Comparison of ENCODE assay signal across 17 cellular contexts in the genomic region with DNA sequence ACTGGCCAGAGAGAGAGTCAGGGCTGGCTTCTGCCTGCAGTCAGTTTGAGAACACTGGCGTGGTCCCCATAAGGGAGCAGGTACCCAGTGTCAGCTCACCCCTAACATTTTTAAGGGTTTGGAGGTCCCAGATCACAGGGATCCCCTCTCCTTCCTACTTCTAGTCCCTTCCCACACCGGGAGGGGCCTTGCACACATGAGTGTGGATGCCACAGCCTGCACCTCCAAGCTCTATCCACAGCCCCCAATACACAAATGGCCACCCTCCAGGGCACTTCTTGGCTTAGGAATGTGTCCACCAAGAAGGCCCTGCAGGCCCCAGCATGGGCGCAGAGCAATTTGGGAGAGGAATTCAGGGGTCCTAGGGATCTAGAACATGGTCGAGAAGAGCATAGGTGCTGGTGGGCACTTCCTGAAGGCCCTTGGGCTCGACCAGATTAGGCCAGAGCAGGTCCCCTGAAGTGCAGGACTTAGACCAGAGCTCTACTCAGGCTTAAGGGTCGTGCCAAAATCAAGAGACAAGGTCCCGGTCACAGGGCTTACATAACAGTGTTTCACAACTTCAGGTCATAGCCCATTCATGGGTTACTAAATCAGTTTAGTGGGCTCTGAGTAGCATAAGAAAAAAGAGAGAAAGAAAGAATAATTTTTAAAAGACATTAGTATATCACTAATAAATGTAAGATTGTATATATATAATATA. TPM values are rescaled to one million over a fixed set of nuclear protein-coding genes. Genes with fewer than 3 reads are reported as not detected.
DNase-seq lines count a peak whose midpoint lies in the region; ATAC-seq and TF ChIP-seq lines count a peak whose summit lies in the region.
"Had no signal": no experiment of that assay in that cellular context is flagged by ENCODE, and none has a peak within 500 bp of the region (broad histone marks: within the 10 kb centered on the region; RNA-seq: fewer than 3 reads in every experiment).

No MANE protein-coding gene starts in this region.

- DNase-seq in activated T-cell treated with anti-CD3 and anti-CD28 coated beads, Interleukin-2, amount 50 U/mL, for 1 hour = peak; percentile 41
- no peak for DNase-seq in activated T-cell treated with anti-CD3 and anti-CD28 coated beads, Interleukin-2, amount 50 U/mL, for 4 hours
- DNase-seq in GM23338 (ENCODE audit: low spot score) (no peak), NCI-H345 (lab: John Stamatoyannopoulos, UW) (no peak), nephron progenitor cell (no peak)
- DNase-seq in activated naive CD8-positive, alpha-beta T cell treated with anti-CD3 and anti-CD28 coated beads for 36 hours = no peak
- DNase-seq in naive thymus-derived CD8-positive, alpha-beta T cell = no peak
- no peak for DNase-seq in stimulated activated CD8-positive, alpha-beta memory T cell treated with anti-CD3 and anti-CD28 coated beads, Interleukin-4, amount 100 ng/mL, for 48 hours
- DNase-seq: NCI-H1930, NCI-H748 treated with DMSO at 0.1 percent for 48 hours, T1000 had no signal

- POLR2A ChIA-PET in naive thymus-derived CD8-positive, alpha-beta T cell (lab: Charles Lee) = interaction anchor here (0.6 to 5.1 kb wide), 6 partner anchors 13 to 98 kb away, joined by 3 to 30 read pairs (median 4); a partner anchor contains a TSS

- H3K79me2 ChIP-seq in GM23338 (replicated peaks; ENCODE audit: insufficient read depth) = no peaks in the 10 kb centered on the region
- H3K79me2 ChIP-seq: parathyroid adenoma had no signal

- peaks cover 30% of the 10 kb centered on the region for H3K36me3 Mint-ChIP-seq in activated T-cell treated with anti-CD3 and anti-CD28 coated beads, Interleukin-2, amount 50 U/mL, for 4 hours (ENCODE audit: insufficient read depth)
- H3K36me3 Mint-ChIP-seq in GM23338 (ENCODE audit: low read depth) = peaks cover 58% of the 10 kb centered on the region
- peaks cover 59% of the 10 kb centered on the region for H3K36me3 Mint-ChIP-seq in activated naive CD8-positive, alpha-beta T cell treated with anti-CD3 and anti-CD28 coated beads for 36 hours
- H3K36me3 Mint-ChIP-seq in naive thymus-derived CD8-positive, alpha-beta T cell = peaks cover 13 to 48% (median 19%) of the 10 kb centered on the region in 3 donors
- peaks cover 29% of the 10 kb centered on the region for H3K36me3 Mint-ChIP-seq in nephron progenitor cell (ENCODE audit: low read depth)

- no peaks in the 10 kb centered on the region for H3K27me3 ChIP-seq in GM23338 (ENCODE audit: insufficient read depth)
- H3K27me3 ChIP-seq: suprapubic skin had no signal

- no peaks in the 10 kb centered on the region; the same call in 1 of the 2 replicates for H4K20me1 ChIP-seq in GM23338 (replicated peaks; ENCODE audit: insufficient read depth)

- no peaks in the 10 kb centered on the region for H3F3A ChIP-seq in GM23338 (replicated peaks; ENCODE audit: low read depth)

- H2AFZ ChIP-seq in GM23338 = no peak overlapping the region
- H2AFZ ChIP-seq: parathyroid adenoma had no signal

- no peak overlapping the region for H3K4me2 ChIP-seq in GM23338

- no peaks in the 10 kb centered on the region for H3K27me3 Mint-ChIP-seq in activated T-cell treated with anti-CD3 and anti-CD28 coated beads, Interleukin-2, amount 50 U/mL, for 4 hours (ENCODE audit: low read depth)
- H3K27me3 Mint-ChIP-seq in GM23338 (ENCODE audit: insufficient read depth, low read depth, poor library complexity) (peaks cover 6% of the 10 kb centered on the region), nephron progenitor cell (ENCODE audit: low read depth, poor library complexity) (peaks cover 4% of the 10 kb centered on the region)
- no peaks in the 10 kb centered on the region for H3K27me3 Mint-ChIP-seq in activated naive CD8-positive, alpha-beta T cell treated with anti-CD3 and anti-CD28 coated beads for 36 hours
- no peaks in the 10 kb centered on the region for H3K27me3 Mint-ChIP-seq in naive thymus-derived CD8-positive, alpha-beta T cell
- H3K27me3 Mint-ChIP-seq: dendritic cell treated with granulocyte-macrophage colony-stimulating factor and Interleukin-4, amounts not matched to agents 40 ng/mL and 50 ng/mL, for 4 days had no signal

- H3K27ac Mint-ChIP-seq in GM23338 (no peak overlapping the region), nephron progenitor cell (no peak overlapping the region)
- H3K27ac Mint-ChIP-seq in activated naive CD8-positive, alpha-beta T cell treated with anti-CD3 and anti-CD28 coated beads for 36 hours = peak overlapping the region; percentile 64
- H3K27ac Mint-ChIP-seq in naive thymus-derived CD8-positive, alpha-beta T cell = peak overlapping the region in 9 of 10 donors; percentile 43 to 90 (median 84)
- H3K27ac Mint-ChIP-seq: dendritic cell treated with granulocyte-macrophage colony-stimulating factor and Interleukin-4, amounts not matched to agents 40 ng/mL and 50 ng/mL, for 4 days had no signal

- no peak for TF ChIP-seq CTCF in GM23338 (conservative IDR thresholded peaks at IDR 0.05; ENCODE audit: low read depth in 2 of 2)
- TF ChIP-seq CTCF in nephron progenitor cell (IDR thresholded peaks at IDR 0.05) = no peak

- H3K36me3 ChIP-seq in GM23338 (ENCODE audit: insufficient read depth) = peaks cover 26% of the 10 kb centered on the region

- H3K4me3 ChIP-seq in GM23338 = no peak overlapping the region
- H3K4me3 ChIP-seq: suprapubic skin had no signal

- no peaks in the 10 kb centered on the region for H3K4me1 ChIP-seq in GM23338 (ENCODE audit: insufficient read depth)
- H3K4me1 ChIP-seq: parathyroid adenoma had no signal

- no peaks in the 10 kb centered on the region; the same call in 1 of the 2 replicates for H3K9me2 ChIP-seq in GM23338 (ENCODE audit: insufficient read depth)

- H3K9me3 Mint-ChIP-seq in activated T-cell treated with anti-CD3 and anti-CD28 coated beads, Interleukin-2, amount 50 U/mL, for 4 hours = peaks cover 11% of the 10 kb centered on the region
- H3K9me3 Mint-ChIP-seq in GM23338 = peaks cover 9% of the 10 kb centered on the region
- H3K9me3 Mint-ChIP-seq in activated naive CD8-positive, alpha-beta T cell treated with anti-CD3 and anti-CD28 coated beads for 36 hours = peaks cover 11% of the 10 kb centered on the region
- peaks cover 0 to 17% (median 12%) of the 10 kb centered on the region in 9 donors for H3K9me3 Mint-ChIP-seq in naive thymus-derived CD8-positive, alpha-beta T cell
- H3K9me3 Mint-ChIP-seq in nephron progenitor cell = peaks cover 28% of the 10 kb centered on the region

- peaks cover 42% of the 10 kb centered on the region for H3K4me1 Mint-ChIP-seq in activated T-cell treated with anti-CD3 and anti-CD28 coated beads, Interleukin-2, amount 50 U/mL, for 4 hours (ENCODE audit: low read depth)
- H3K4me1 Mint-ChIP-seq in GM23338 (no peaks in the 10 kb centered on the region), nephron progenitor cell (peaks cover 8% of the 10 kb centered on the region)
- H3K4me1 Mint-ChIP-seq in activated naive CD8-positive, alpha-beta T cell treated with anti-CD3 and anti-CD28 coated beads for 36 hours = peaks cover 29% of the 10 kb centered on the region
- peaks cover 23 to 55% (median 51%) of the 10 kb centered on the region in 4 donors for H3K4me1 Mint-ChIP-seq in naive thymus-derived CD8-positive, alpha-beta T cell

- no peak overlapping the region for H3K27ac ChIP-seq in GM23338 (ENCODE audit: low read depth)
- H3K27ac ChIP-seq: parathyroid adenoma, suprapubic skin had no signal

- no peak for ATAC-seq in activated T-cell treated with anti-CD3 and anti-CD28 coated beads, Interleukin-2, amount 50 U/mL, for 4 hours
- no peak for ATAC-seq in GM23338
- no peak for ATAC-seq in naive thymus-derived CD8-positive, alpha-beta T cell

- H3K4me3 Mint-ChIP-seq in activated T-cell treated with anti-CD3 and anti-CD28 coated beads, Interleukin-2, amount 50 U/mL, for 4 hours = no peak overlapping the region
- H3K4me3 Mint-ChIP-seq in GM23338 = no peak overlapping the region
- no peak overlapping the region for H3K4me3 Mint-ChIP-seq in activated naive CD8-positive, alpha-beta T cell treated with anti-CD3 and anti-CD28 coated beads for 36 hours
- no peak overlapping the region for H3K4me3 Mint-ChIP-seq in naive thymus-derived CD8-positive, alpha-beta T cell
- H3K4me3 Mint-ChIP-seq in nephron progenitor cell = no peak overlapping the region
- H3K4me3 Mint-ChIP-seq: dendritic cell treated with granulocyte-macrophage colony-stimulating factor and Interleukin-4, amounts not matched to agents 40 ng/mL and 50 ng/mL, for 4 days had no signal

RNA-seq across cellular contexts. Expression of a gene that starts 16.0 kb away (rescaled TPM):
- total RNA-seq in activated T-cell treated with anti-CD3 and anti-CD28 coated beads, Interleukin-2, amount 50 U/mL, for 4 hours = 100 to 1,000 TPM; 363 to 466 (median 421) TPM
- 97.7 and 98.9 TPM in 2 replicates for total RNA-seq in GM23338 (2014; rRNA removed; shearing (Covaris generic))
- 222 and 233 TPM in 2 replicates for polyA plus RNA-seq in GM23338 (2016; fragmentation: Nextera tagmentation; extraction: Ambion mirVana)
- 100 to 1,000 TPM; 272 to 275 TPM for total RNA-seq in activated naive CD8-positive, alpha-beta T cell treated with anti-CD3 and anti-CD28 coated beads for 36 hours
- total RNA-seq in naive thymus-derived CD8-positive, alpha-beta T cell = 100 to 1,000 TPM; 339 to 351 TPM
- polyA plus RNA-seq in naive thymus-derived CD8-positive, alpha-beta T cell = 100 to 1,000 TPM; 281 to 544 (median 452) TPM

RNA-seq across cellular contexts. Expression of a gene that starts 27.5 kb away (rescaled TPM):
- total RNA-seq in activated T-cell treated with anti-CD3 and anti-CD28 coated beads, Interleukin-2, amount 50 U/mL, for 4 hours = under 1 TPM in 1 of 3 donors, not detected in 2; 0.48 TPM
- total RNA-seq in GM23338 (2014; rRNA removed; shearing (Covaris generic)) = 9.6 and 15.9 TPM in 2 replicates
- 43.7 and 44.0 TPM in 2 replicates for polyA plus RNA-seq in GM23338 (2016; fragmentation: Nextera tagmentation; extraction: Ambion mirVana)
- total RNA-seq in activated naive CD8-positive, alpha-beta T cell treated with anti-CD3 and anti-CD28 coated beads for 36 hours = under 1 TPM; 0.54 to 0.62 TPM
- 1 to 10 TPM; 5.4 to 6.4 TPM for total RNA-seq in naive thymus-derived CD8-positive, alpha-beta T cell
- 10 to 100 TPM in 1 of 3 donors, 1 to 10 TPM in 2; 3.7 to 10.2 (median 8.8) TPM for polyA plus RNA-seq in naive thymus-derived CD8-positive, alpha-beta T cell
- total RNA-seq: astrocyte, fibroblast of lung had no signal
- polyA plus RNA-seq: AG04450, fibroblast of lung had no signal

RNA-seq across cellular contexts. Expression of a gene that starts 31.9 kb away (rescaled TPM):
- 1 to 10 TPM in 2 of 3 donors, under 1 TPM in 1; 0.95 to 1.6 (median 1.4) TPM for total RNA-seq in activated T-cell treated with anti-CD3 and anti-CD28 coated beads, Interleukin-2, amount 50 U/mL, for 4 hours
- total RNA-seq in GM23338 (2014; rRNA removed; shearing (Covaris generic)) = 1.5 and 1.7 TPM in 2 replicates
- 26.8 and 31.3 TPM in 2 replicates for polyA plus RNA-seq in GM23338 (2016; fragmentation: Nextera tagmentation; extraction: Ambion mirVana)
- 1 to 10 TPM; 1.1 TPM for total RNA-seq in activated naive CD8-positive, alpha-beta T cell treated with anti-CD3 and anti-CD28 coated beads for 36 hours
- 1 to 10 TPM in 1 of 2 experiments, not detected in 1; 1.1 TPM for total RNA-seq in naive thymus-derived CD8-positive, alpha-beta T cell
- under 1 TPM in 2 of 3 donors, not detected in 1; 0.77 TPM for polyA plus RNA-seq in naive thymus-derived CD8-positive, alpha-beta T cell

RNA-seq across cellular contexts. Expression of a gene that starts 35.7 kb away (rescaled TPM):
- total RNA-seq in activated T-cell treated with anti-CD3 and anti-CD28 coated beads, Interleukin-2, amount 50 U/mL, for 4 hours = under 1 TPM in 1 of 3 donors, not detected in 2; 0.14 TPM
- 3.6 and 4.3 TPM in 2 replicates for total RNA-seq in GM23338 (2014; rRNA removed; shearing (Covaris generic))
- polyA plus RNA-seq in GM23338 (2016; fragmentation: Nextera tagmentation; extraction: Ambion mirVana) = 2.3 and 3.4 TPM in 2 replicates
- not detected for total RNA-seq in activated naive CD8-positive, alpha-beta T cell treated with anti-CD3 and anti-CD28 coated beads for 36 hours
- 1 to 10 TPM in 1 of 2 experiments, under 1 TPM in 1; 0.52 to 1.6 TPM for total RNA-seq in naive thymus-derived CD8-positive, alpha-beta T cell
- polyA plus RNA-seq in naive thymus-derived CD8-positive, alpha-beta T cell = under 1 TPM in 1 of 3 donors, not detected in 2; 0.18 TPM

RNA-seq across cellular contexts. Expression of a gene that starts 54.9 kb away (rescaled TPM):
- under 1 TPM; 0.23 to 0.63 (median 0.41) TPM for total RNA-seq in activated T-cell treated with anti-CD3 and anti-CD28 coated beads, Interleukin-2, amount 50 U/mL, for 4 hours
- not detected in 2 replicates for total RNA-seq in GM23338 (2014; rRNA removed; shearing (Covaris generic))
- polyA plus RNA-seq in GM23338 (2016; fragmentation: Nextera tagmentation; extraction: Ambion mirVana) = 0.81 and 0.89 TPM in 2 replicates
- total RNA-seq in activated naive CD8-positive, alpha-beta T cell treated with anti-CD3 and anti-CD28 coated beads for 36 hours = not detected
- total RNA-seq in naive thymus-derived CD8-positive, alpha-beta T cell = not detected
- polyA plus RNA-seq in naive thymus-derived CD8-positive, alpha-beta T cell = not detected
- total RNA-seq: astrocyte, fibroblast of lung had no signal
- polyA plus RNA-seq: AG04450, fibroblast of lung had no signal

Comparison
In these comparisons a context has a peak if more than half of its experiments do, and no peak if none do; other contexts are left out.
1. H3K27ac Mint-ChIP-seq: peak in activated naive CD8-positive, alpha-beta T cell treated with anti-CD3 and anti-CD28 coated beads for 36 hours (single experiment) and naive thymus-derived CD8-positive, alpha-beta T cell (9 of 10); none in GM23338 (single experiment) and nephron progenitor cell (single experiment).